ENCODE assay signal across 16 cellular contexts in the genomic region with DNA sequence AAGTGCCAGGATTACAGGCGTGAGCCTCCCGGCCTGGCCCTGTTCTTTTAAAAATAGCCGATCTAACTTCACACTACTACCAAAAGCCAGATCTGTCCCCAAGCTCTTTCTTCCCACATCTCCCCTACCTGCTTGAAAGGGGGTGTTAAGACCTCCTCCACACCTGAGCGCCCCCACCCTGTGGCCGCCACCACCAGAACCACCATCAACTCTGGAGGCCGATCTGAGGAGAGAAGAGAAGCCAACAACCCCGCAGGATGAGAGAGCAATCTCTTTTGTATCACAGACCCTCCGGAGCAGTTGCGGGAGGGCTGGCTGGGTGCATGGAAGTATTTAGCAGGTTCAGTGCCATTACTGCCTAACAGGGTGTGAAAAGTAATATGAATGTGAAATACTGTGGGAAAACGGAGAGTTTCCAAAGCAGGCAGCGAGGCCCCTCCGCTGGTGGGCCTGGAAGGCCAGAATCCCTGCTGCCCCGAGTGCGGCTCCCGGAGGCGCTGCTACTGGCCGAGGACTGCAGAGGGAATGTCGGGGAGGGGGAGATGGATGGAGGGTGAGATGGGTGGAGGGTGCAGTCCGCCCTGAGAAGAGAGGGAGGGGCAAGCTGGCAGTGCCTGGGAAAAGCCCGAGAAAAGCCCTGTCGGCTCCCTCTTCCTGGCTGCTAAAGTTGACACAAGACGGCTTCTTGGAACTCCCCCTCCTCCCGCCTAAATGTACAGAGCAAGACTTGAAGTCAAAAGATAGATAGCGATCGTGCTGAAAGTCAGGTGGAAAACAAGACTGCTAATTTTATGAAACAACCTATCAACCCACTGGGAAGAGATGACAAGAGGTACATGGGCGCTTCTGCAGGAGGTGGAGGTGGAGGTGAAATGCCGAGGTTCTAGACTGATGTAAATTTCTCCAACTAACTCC. TPM values are rescaled to one million over a fixed set of nuclear protein-coding genes. Genes with fewer than 3 reads are reported as not detected.
A peak's percentile ranks its signal among the peaks of the same experiment; 100 is the strongest.
DNase-seq lines count a peak whose midpoint lies in the region; ATAC-seq and TF ChIP-seq lines count a peak whose summit lies in the region.
"Had no signal": no experiment of that assay in that cellular context is flagged by ENCODE, and none has a peak within 500 bp of the region (broad histone marks: within the 10 kb centered on the region; RNA-seq: fewer than 3 reads in every experiment).

No MANE protein-coding gene starts in this region.

- ATAC-seq in heart right ventricle (no peak), Right ventricle myocardium inferior (no peak)
- ATAC-seq: HCT116 had no signal

- H3K36me3 ChIP-seq in heart right ventricle (no peaks in the 10 kb centered on the region), colonic mucosa (no peaks in the 10 kb centered on the region), mesodermal cell (ENCODE audit: control insufficient read depth, insufficient read depth, low read length) (no peaks in the 10 kb centered on the region)
- H3K36me3 ChIP-seq: lower lobe of right lung, prostate gland had no signal

- peak overlapping the region; percentile 27 for H3K27ac Mint-ChIP-seq in type B pancreatic cell

- no peak for DNase-seq in heart right ventricle
- no peak for DNase-seq in Right ventricle myocardium inferior (ENCODE audit: missing footprints)
- no peak for DNase-seq in colonic mucosa
- peak; percentile 53 for DNase-seq in type B pancreatic cell (ENCODE audit: extremely low spot score, unreplicated experiment)
- no peak for DNase-seq in SIG-M5 (lab: John Stamatoyannopoulos, UW)
- no peak for DNase-seq in GF-D8 (lab: John Stamatoyannopoulos, UW)
- DNase-seq in NCI-H1694 (lab: John Stamatoyannopoulos, UW): no peak
- DNase-seq: effector CD8-positive, alpha-beta T cell; lower lobe of right lung; NCI-H2227 treated with DMSO at 0.1 percent for 48 hours; stimulated activated CD4-positive, alpha-beta T cell treated with anti-CD3 and anti-CD28 coated beads, Interleukin-4, amount 100 ng/mL, for 1 hour had no signal

- H3K9me3 Mint-ChIP-seq in type B pancreatic cell: peaks cover 4% of the 10 kb centered on the region

- intact Hi-C loops in heart right ventricle (cut with DNase I) (loop anchor here in 9 of 10 donors (1.0 to 10.0 kb wide), 18 partner anchors 21 to 807 kb away; no protein-coding TSS in a partner anchor), Right ventricle myocardium inferior (cut with DNase I) (loop anchor here (2.0 to 10.0 kb wide), 5 partner anchors 327 to 810 kb away; no protein-coding TSS in a partner anchor), colonic mucosa (cut with DNase I) (loop anchor here (2.0 to 10.0 kb wide), 5 partner anchors 240 to 647 kb away; no protein-coding TSS in a partner anchor)

- no peak overlapping the region for H3K9ac ChIP-seq in colonic mucosa (ENCODE audit: low read depth in 2 of 2, low read length in 2 of 2)

- H3K9me3 ChIP-seq in heart right ventricle (peaks cover 0 to 7% (median 0%) of the 10 kb centered on the region in 11 donors), colonic mucosa (no peaks in the 10 kb centered on the region), mesodermal cell (ENCODE audit: control insufficient read depth, low read length) (no peaks in the 10 kb centered on the region)
- H3K9me3 ChIP-seq: lower lobe of right lung, prostate gland had no signal

- peaks cover 0 to 99% (median 26%) of the 10 kb centered on the region in 7 donors for H3K27me3 ChIP-seq in heart right ventricle
- peaks cover 17% of the 10 kb centered on the region for H3K27me3 ChIP-seq in colonic mucosa

- peaks cover 14% of the 10 kb centered on the region for H3K36me3 Mint-ChIP-seq in type B pancreatic cell

- 50 to 64% methylated on average over 27 of the region's 27 CpGs for WGBS in heart right ventricle, 2 donors
- 18 to 22% methylated on average over 10 to 15 of the region's 27 CpGs for WGBS in mesodermal cell (ENCODE audit: insufficient coverage in 2 of 2), 2 experiments

- H3K4me3 ChIP-seq in heart right ventricle: peak overlapping the region in 8 of 10 donors; percentile 37 to 60 (median 59)
- H3K4me3 ChIP-seq in colonic mucosa: no peak overlapping the region
- H3K4me3 ChIP-seq in mesodermal cell (ENCODE audit: extremely low read depth, insufficient read depth, low read length, poor library complexity, severe bottlenecking): peak overlapping the region; percentile 8
- H3K4me3 ChIP-seq: prostate gland had no signal

- H3K4me3 Mint-ChIP-seq in type B pancreatic cell: peak overlapping the region; percentile 86

- H3K4me1 ChIP-seq in heart right ventricle (peaks cover 0 to 69% (median 13%) of the 10 kb centered on the region in 9 donors), colonic mucosa (no peaks in the 10 kb centered on the region), mesodermal cell (ENCODE audit: control insufficient read depth, insufficient read depth, low read length, poor library complexity, severe bottlenecking) (peaks cover 11% of the 10 kb centered on the region)
- H3K4me1 ChIP-seq: prostate gland had no signal

- H3K4me1 Mint-ChIP-seq in type B pancreatic cell (ENCODE audit: unreplicated experiment): peaks cover 4% of the 10 kb centered on the region

- TF ChIP-seq CTCF in heart right ventricle (IDR thresholded peaks at IDR 0.05): no peak
- TF ChIP-seq CTCF in colonic mucosa (IDR thresholded peaks at IDR 0.05): no peak
- TF ChIP-seq CTCF in type B pancreatic cell (conservative IDR thresholded peaks at IDR 0.05): no peak

- H3K27ac ChIP-seq in heart right ventricle (peak overlapping the region; percentile 77 to 94 (median 90)), colonic mucosa (peak overlapping the region; percentile 2), mesodermal cell (ENCODE audit: low read depth, low read length, severe bottlenecking) (no peak overlapping the region)
- H3K27ac ChIP-seq: lower lobe of right lung, prostate gland had no signal

- H3K27me3 Mint-ChIP-seq in type B pancreatic cell: peaks cover 95% of the 10 kb centered on the region

RNA-seq across cellular contexts. Expression of gene HAND2, which starts 22.3 kb away (rescaled TPM):
- total RNA-seq in heart right ventricle (100 to 1,000 TPM in 7 of 10 donors, 10 to 100 TPM in 3; 64.6 to 196 (median 130) TPM), Right ventricle myocardium inferior (151 TPM), colonic mucosa (1 to 10 TPM; 1.6 to 9.4 TPM), type B pancreatic cell (ENCODE audit: low replicate concordance) (8.3 and 40.3 TPM in 2 replicates)
- 10 to 100 TPM; 48.6 to 90.7 TPM for polyA plus RNA-seq in heart right ventricle
- 58.0 TPM for polyA plus RNA-seq in mesodermal cell (2013, experiment 1 of 2)
- polyA plus RNA-seq in mesodermal cell (2013, experiment 2 of 2): 75.8 TPM
- total RNA-seq: activated CD8-positive, alpha-beta memory T cell treated with anti-CD3 and anti-CD28 coated beads for 36 hours; HT-29 had no signal
